Comparison of ENCODE assay signal across 20 cellular contexts in the genomic region with DNA sequence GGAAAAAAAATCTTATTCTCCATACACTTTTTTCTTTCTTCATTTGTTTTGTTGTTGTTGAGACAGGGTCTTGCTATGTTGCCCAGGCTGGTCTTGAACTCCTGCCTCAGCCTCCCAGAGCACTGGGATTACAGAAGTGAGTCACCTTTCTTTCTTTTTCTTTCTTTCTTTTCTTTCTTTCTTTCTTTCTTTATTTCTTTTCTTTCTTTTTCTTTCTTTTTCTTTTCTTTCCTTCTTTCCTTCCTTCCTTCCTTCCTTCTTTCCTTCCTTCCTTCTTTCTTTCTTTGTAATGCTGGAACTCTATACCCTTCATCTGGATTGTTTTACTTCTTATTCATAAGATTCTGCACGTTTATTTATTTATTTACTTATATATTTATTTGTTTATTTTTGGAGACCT.
DNase-seq lines count a peak whose midpoint lies in the region; ATAC-seq and TF ChIP-seq lines count a peak whose summit lies in the region.
"Had no signal": no experiment of that assay in that cellular context is flagged by ENCODE, and none has a peak within 500 bp of the region (broad histone marks: within the 10 kb centered on the region; RNA-seq: fewer than 3 reads in every experiment).

No MANE protein-coding gene starts in this region.

- H3K9me1 ChIP-seq in IMR-90 (ENCODE audit: insufficient read depth, low read length) = peaks cover 5% of the 10 kb centered on the region

- H3K9ac ChIP-seq in IMR-90 (ENCODE audit: low read depth, low read length) = no peak overlapping the region
- H3K9ac ChIP-seq: BLaER1, GM23248 had no signal

- no peaks in the 10 kb centered on the region for H3K79me1 ChIP-seq in IMR-90 (ENCODE audit: low read depth in 1 of 2, low read length in 2 of 2)

- no peaks in the 10 kb centered on the region for H4K20me1 ChIP-seq in IMR-90 (ENCODE audit: insufficient read depth, low read length)
- H4K20me1 ChIP-seq: BLaER1 had no signal

- H3K27ac Mint-ChIP-seq in osteocyte (ENCODE audit: unreplicated experiment) (peak overlapping the region; percentile 80), Caco-2 (ENCODE audit: unreplicated experiment) (no peak overlapping the region)
- H3K27ac Mint-ChIP-seq: B cell; CD4-positive, CD25-positive, alpha-beta regulatory T cell; CD8-positive, alpha-beta T cell; H9 had no signal

- H3K27ac ChIP-seq in IMR-90 (ENCODE audit: insufficient read depth, low read length) (no peak overlapping the region), RWPE2 (ENCODE audit: poor library complexity, severe bottlenecking) (peak overlapping the region; percentile 90), upper lobe of right lung (no peak overlapping the region)
- H3K27ac ChIP-seq: BLaER1, C4-2B had no signal

- no peak overlapping the region for H2BK5ac ChIP-seq in IMR-90 (ENCODE audit: low read depth, low read length, poor library complexity, severe bottlenecking)

- H3K4me1 ChIP-seq in IMR-90 (ENCODE audit: control insufficient read depth, insufficient read depth, low read length) (peaks cover 3% of the 10 kb centered on the region), RWPE2 (ENCODE audit: insufficient read depth, poor library complexity, severe bottlenecking) (peaks cover 17% of the 10 kb centered on the region), Caco-2 (no peaks in the 10 kb centered on the region), upper lobe of right lung (peaks cover 13% of the 10 kb centered on the region)
- H3K4me1 ChIP-seq: BLaER1 had no signal

- H4K5ac ChIP-seq in IMR-90 (ENCODE audit: low read depth, low read length) = no peak overlapping the region

- H3K27me3 ChIP-seq in IMR-90 (ENCODE audit: control insufficient read depth, insufficient read depth, low read length) (no peaks in the 10 kb centered on the region), RWPE2 (ENCODE audit: insufficient read depth, poor library complexity, severe bottlenecking) (no peaks in the 10 kb centered on the region), Caco-2 (replicated peaks; ENCODE audit: control insufficient read depth, insufficient read depth, low read length) (no peaks in the 10 kb centered on the region), upper lobe of right lung (no peaks in the 10 kb centered on the region)
- H3K27me3 ChIP-seq: BLaER1 had no signal

- no peak overlapping the region for H2AK5ac ChIP-seq in IMR-90 (ENCODE audit: low read depth, low read length)

- no peak overlapping the region for H3K18ac ChIP-seq in IMR-90 (ENCODE audit: low read depth, low read length)

- peak overlapping the region; percentile 83; the same call in 1 of the 2 replicates for H3K4ac ChIP-seq in IMR-90 (ENCODE audit: low read depth, low read length)

- peak overlapping the region; percentile 72; the same call in 1 of the 3 replicates for H2BK15ac ChIP-seq in IMR-90 (ENCODE audit: low read depth, low read length)

- H3K9me3 ChIP-seq in IMR-90 (ENCODE audit: control insufficient read depth, insufficient read depth, low read length) = peaks cover 5% of the 10 kb centered on the region
- no peaks in the 10 kb centered on the region for H3K9me3 ChIP-seq in RWPE2 (ENCODE audit: severe bottlenecking)
- no peaks in the 10 kb centered on the region for H3K9me3 ChIP-seq in Caco-2
- no peaks in the 10 kb centered on the region for H3K9me3 ChIP-seq in upper lobe of right lung
- H3K9me3 ChIP-seq: BLaER1 had no signal

- H3K4me3 ChIP-seq in IMR-90 (ENCODE audit: insufficient read depth, low read depth, low read length) = no peak overlapping the region
- no peak overlapping the region for H3K4me3 ChIP-seq in RWPE2 (ENCODE audit: severe bottlenecking)
- no peak overlapping the region for H3K4me3 ChIP-seq in Caco-2 (ENCODE audit: low read depth, low read length)
- H3K4me3 ChIP-seq in upper lobe of right lung = no peak overlapping the region
- H3K4me3 ChIP-seq: BLaER1, GM12878, GM23248 had no signal

- no peak overlapping the region for H4K8ac ChIP-seq in IMR-90 (ENCODE audit: low read depth in 2 of 2, low read length in 2 of 2)

- DNase-seq in IMR-90 (no peak), RWPE2 (ENCODE audit: low spot score) (no peak), osteocyte (ENCODE audit: extremely low spot score, unreplicated experiment) (no peak), Caco-2 (no peak), upper lobe of right lung (no peak)
- DNase-seq: CD4-positive, CD25-positive, alpha-beta regulatory T cell; CD8-positive, alpha-beta T cell; DMS 273 treated with DMSO at 0.1 percent for 48 hours; DMS79; EL; GDM1; GM23248; H9; HFFc6 had no signal

- TF ChIP-seq CTCF in IMR-90 (conservative IDR thresholded peaks at IDR 0.05; ENCODE audit: low read depth, low read length) (no peak), RWPE2 (IDR thresholded peaks at IDR 0.05; ENCODE audit: poor library complexity, severe bottlenecking) (no peak), osteocyte (IDR thresholded peaks at IDR 0.05) (no peak), Caco-2 (IDR thresholded peaks at IDR 0.05; ENCODE audit: insufficient read depth in 1 of 2, low read depth in 1 of 2, low read length in 1 of 2, severe bottlenecking in 1 of 2, unreplicated experiment in 1 of 2) (no peak), upper lobe of right lung (IDR thresholded peaks at IDR 0.05) (no peak)

- H3K9me3 Mint-ChIP-seq in osteocyte (ENCODE audit: unreplicated experiment) = peaks cover 7% of the 10 kb centered on the region
- H3K9me3 Mint-ChIP-seq in Caco-2 (ENCODE audit: unreplicated experiment) = no peaks in the 10 kb centered on the region
- H3K9me3 Mint-ChIP-seq: CD8-positive, alpha-beta T cell had no signal

- BruUV-seq in IMR-90 (replicated peaks; lab: Mats Ljungman, UMichigan) (no TSS peak), Caco-2 (replicated peaks; lab: Mats Ljungman, UMichigan) (no TSS peak)

- H3K4me2 ChIP-seq in IMR-90 (ENCODE audit: low read depth, low read length) = no peak overlapping the region
- H3K4me2 ChIP-seq: BLaER1 had no signal

- dilution Hi-C loops in IMR-90 (cut with HindIII; ENCODE audit: low sequenced_read_pairs, unreplicated experiment) = no loop called here

- intact Hi-C loops in IMR-90 (cut with micrococcal nuclease) = loop anchor here (5.0 kb wide), 1 partner anchor 97 kb away; no protein-coding TSS in a partner anchor
- intact Hi-C loops in Caco-2 (cut with micrococcal nuclease; ENCODE audit: unreplicated experiment) = no loop called here
- intact Hi-C loops in upper lobe of right lung (cut with DNase I) = no loop called here

- H3K4me1 Mint-ChIP-seq in osteocyte (ENCODE audit: unreplicated experiment) = peaks cover 43% of the 10 kb centered on the region
- no peaks in the 10 kb centered on the region for H3K4me1 Mint-ChIP-seq in Caco-2 (ENCODE audit: low read depth, unreplicated experiment)
- H3K4me1 Mint-ChIP-seq: B cell; CD4-positive, CD25-positive, alpha-beta regulatory T cell; H9 had no signal

- H3K23ac ChIP-seq in IMR-90 (ENCODE audit: low read depth, low read length) = no peak overlapping the region

- H3K27me3 Mint-ChIP-seq in osteocyte (ENCODE audit: unreplicated experiment) = no peaks in the 10 kb centered on the region
- peaks cover 17% of the 10 kb centered on the region for H3K27me3 Mint-ChIP-seq in Caco-2 (ENCODE audit: insufficient read depth, unreplicated experiment)

- H3K36me3 ChIP-seq in IMR-90 (ENCODE audit: control insufficient read depth, insufficient read depth, low read length) (no peaks in the 10 kb centered on the region), RWPE2 (ENCODE audit: low read depth) (no peaks in the 10 kb centered on the region), Caco-2 (ENCODE audit: control insufficient read depth, insufficient read depth, low read length) (no peaks in the 10 kb centered on the region), upper lobe of right lung (no peaks in the 10 kb centered on the region)
- H3K36me3 ChIP-seq: BLaER1 had no signal

- peak overlapping the region; percentile 68 for H2BK120ac ChIP-seq in IMR-90 (ENCODE audit: low read depth, low read length)

- H3K56ac ChIP-seq in IMR-90 (ENCODE audit: extremely low read depth, insufficient read depth, low read length) = no peak overlapping the region

- H3K4me3 Mint-ChIP-seq in osteocyte (ENCODE audit: unreplicated experiment) = no peak overlapping the region
- H3K4me3 Mint-ChIP-seq in Caco-2 (ENCODE audit: unreplicated experiment) = no peak overlapping the region
- H3K4me3 Mint-ChIP-seq: B cell; CD4-positive, CD25-positive, alpha-beta regulatory T cell; CD8-positive, alpha-beta T cell; H9 had no signal

- no peak overlapping the region for H2AFZ ChIP-seq in IMR-90 (replicated peaks; ENCODE audit: low read length, poor library complexity)
- H2AFZ ChIP-seq: GM23248 had no signal

- peak overlapping the region; percentile 70; the same call in 1 of the 2 replicates for H2BK20ac ChIP-seq in IMR-90 (ENCODE audit: low read depth, low read length)

- H3K36me3 Mint-ChIP-seq in osteocyte (ENCODE audit: unreplicated experiment) = no peaks in the 10 kb centered on the region
- H3K36me3 Mint-ChIP-seq in Caco-2 (ENCODE audit: insufficient read depth, unreplicated experiment) = no peaks in the 10 kb centered on the region
- H3K36me3 Mint-ChIP-seq: CD4-positive, CD25-positive, alpha-beta regulatory T cell; CD8-positive, alpha-beta T cell had no signal

- WGBS in IMR-90 (ENCODE audit: extremely low coverage in 2 of 2, insufficient read length in 1 of 2), 2 experiments = no CpG with 5 or more reads among the region's 1 CpG

- H4K91ac ChIP-seq in IMR-90 (ENCODE audit: insufficient read depth, low read depth, low read length) = peak overlapping the region; percentile 45; the same call in 1 of the 2 replicates

- no peak overlapping the region for H2AK9ac ChIP-seq in IMR-90 (replicated peaks; ENCODE audit: low read depth, low read length, poor library complexity)

- no peak for TF ChIP-seq RAD21 in IMR-90 (IDR thresholded peaks at IDR 0.05; ENCODE audit: low read length)

- in situ Hi-C loops in IMR-90 (cut with MboI; ENCODE audit: low sequenced_read_pairs) = no loop called here

- no peak for ATAC-seq in IMR-90 (ENCODE audit: low read depth)
- no peak for ATAC-seq in RWPE2 (ENCODE audit: low read depth)
- no peak for ATAC-seq in HG02840 (IDR thresholded peaks at IDR 0.05; ENCODE audit: low FRiP score, unreplicated experiment)
- ATAC-seq in upper lobe of right lung = no peak
- ATAC-seq: CD8-positive, alpha-beta T cell; GM12878; HCT116 had no signal

- H3K14ac ChIP-seq in IMR-90 (replicated peaks; ENCODE audit: low read depth, low read length) = no peak overlapping the region

- CTCF ChIA-PET in IMR-90 (lab: Yijun Ruan, JAX) = no interaction called here
- CTCF ChIA-PET in Caco-2 (lab: Charles Lee) = no interaction called here

- POLR2A ChIA-PET in IMR-90 (lab: Charles Lee; ENCODE audit: unreplicated experiment) = no interaction called here
- POLR2A ChIA-PET in Caco-2 (lab: Charles Lee) = no interaction called here

- no peak for TF ChIP-seq POLR2A in IMR-90 (IDR thresholded peaks at IDR 0.05; ENCODE audit: low read depth, low read length)

TF ChIP-seq in IMR-90, 13 proteins besides CTCF, POLR2A, EP300 and RAD21 (continues in another document):
- TF ChIP-seq, protein P1, sequence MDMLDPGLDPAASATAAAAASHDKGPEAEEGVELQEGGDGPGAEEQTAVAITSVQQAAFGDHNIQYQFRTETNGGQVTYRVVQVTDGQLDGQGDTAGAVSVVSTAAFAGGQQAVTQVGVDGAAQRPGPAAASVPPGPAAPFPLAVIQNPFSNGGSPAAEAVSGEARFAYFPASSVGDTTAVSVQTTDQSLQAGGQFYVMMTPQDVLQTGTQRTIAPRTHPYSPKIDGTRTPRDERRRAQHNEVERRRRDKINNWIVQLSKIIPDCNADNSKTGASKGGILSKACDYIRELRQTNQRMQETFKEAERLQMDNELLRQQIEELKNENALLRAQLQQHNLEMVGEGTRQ (IDR thresholded peaks at IDR 0.05; ENCODE audit: low read depth, low read length) = no peak
